Comparison of ENCODE assay signal across 18 cellular contexts in genomic region chr10:45526309-45526708, GRCh38.
"Had no signal": no experiment of that assay in that cellular context is flagged by ENCODE, and none has a peak within 500 bp of the region (broad histone marks: within the 10 kb centered on the region; RNA-seq: fewer than 3 reads in every experiment).

No MANE protein-coding gene starts in this region.

- H3K27ac ChIP-seq: coronary artery, esophagus squamous epithelium, heart right ventricle, parathyroid adenoma, sigmoid colon, thoracic aorta had no signal

- DNase-seq: activated CD4-positive, alpha-beta T cell treated with anti-CD3 and anti-CD28 coated beads for 1 hour; activated CD4-positive, alpha-beta T cell treated with anti-CD3 and anti-CD28 coated beads, Interleukin-2, amount 50 U/mL, for 1 hour; activated CD8-positive, alpha-beta T cell treated with anti-CD3 and anti-CD28 coated beads, Interleukin-2, amount 10 ng/mL, durations not matched to agents 7 days and 5 days; activated gamma-delta T cell treated with Interleukin-2 at 50 U/mL for 16 hours; anterior cingulate cortex; central memory CD4-positive, alpha-beta T cell; esophagus squamous epithelium; heart right ventricle; midbrain; nephron progenitor cell; sigmoid colon; stimulated activated CD4-positive, alpha-beta T cell treated with anti-CD3 and anti-CD28 coated beads, Interleukin-2, amount 100 ng/mL, for 48 hours; stimulated activated CD8-positive, alpha-beta memory T cell treated with anti-CD3 and anti-CD28 coated beads, Interleukin-4, amount 100 ng/mL, for 48 hours; stimulated activated naive CD4-positive, alpha-beta T cell; T-helper 9 cell had no signal

- H3K36me3 ChIP-seq: esophagus squamous epithelium, sigmoid colon, thoracic aorta had no signal

- H3K4me1 ChIP-seq: parathyroid adenoma had no signal

- H3K9me3 ChIP-seq: esophagus squamous epithelium, heart right ventricle, sigmoid colon, thoracic aorta had no signal

- H3K4me3 ChIP-seq: coronary artery, esophagus squamous epithelium, heart right ventricle, sigmoid colon, thoracic aorta had no signal

- H3K27me3 ChIP-seq: esophagus squamous epithelium, heart right ventricle, sigmoid colon had no signal

- ATAC-seq: activated CD8-positive, alpha-beta T cell treated with anti-CD3 and anti-CD28 coated beads, Interleukin-2, amount 10 ng/mL, durations not matched to agents 7 days and 5 days had no signal
